ENCODE assay signal across 1 cellular context in the genomic region with DNA sequence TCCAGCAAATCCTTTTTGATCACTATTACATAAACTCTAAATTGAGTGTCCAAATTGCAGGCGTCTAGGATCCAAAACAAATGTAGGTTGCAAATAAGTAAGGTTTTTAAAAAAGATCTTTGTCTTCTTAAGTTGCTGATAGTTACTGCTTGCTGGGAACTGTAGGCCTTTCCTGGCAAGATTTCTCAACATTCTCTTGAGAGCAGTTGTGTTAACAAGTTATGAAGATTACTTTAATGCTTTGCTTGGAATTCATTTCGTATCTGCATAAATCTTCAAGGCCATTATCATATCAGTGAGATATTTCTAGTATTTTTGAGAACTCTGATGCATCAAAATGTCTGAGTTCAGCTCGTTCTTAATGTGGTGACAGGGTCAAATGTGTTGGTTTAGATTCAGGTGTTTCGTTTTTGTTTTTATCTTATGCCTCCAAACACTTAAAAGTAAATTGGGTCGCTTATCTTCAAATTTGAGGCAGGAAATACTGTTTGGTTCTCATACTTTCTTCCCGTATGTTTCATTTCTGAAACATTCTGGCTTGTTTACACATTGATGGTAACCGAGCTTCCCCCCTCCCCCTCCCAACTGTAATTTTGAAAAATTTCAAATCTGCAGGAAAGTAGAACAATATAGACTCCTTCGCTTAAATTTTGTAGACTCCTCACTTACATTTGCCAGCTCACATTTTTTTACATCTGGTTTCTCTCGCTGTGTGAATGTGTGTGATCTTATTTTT.
TF ChIP-seq lines count a peak whose summit lies in the region.

No MANE protein-coding gene starts in this region.

TF ChIP-seq in H1, 55 proteins besides CTCF, POLR2A, EP300 and RAD21:
- TF ChIP-seq GTF2F1 (IDR thresholded peaks at IDR 0.05; ENCODE audit: borderline replicate concordance, low read depth, low read length): no peak
- TF ChIP-seq TCF12 (IDR thresholded peaks at IDR 0.05; ENCODE audit: low read depth, low read length): no peak
- TF ChIP-seq CREB1 (IDR thresholded peaks at IDR 0.05): no peak
- TF ChIP-seq RBBP5 (IDR thresholded peaks at IDR 0.05; ENCODE audit: borderline replicate concordance, low read depth, low read length): no peak
- TF ChIP-seq KDM1A (IDR thresholded peaks at IDR 0.05; ENCODE audit: borderline replicate concordance, low read length): no peak
- no peak for TF ChIP-seq SUZ12 (IDR thresholded peaks at IDR 0.05; ENCODE audit: low read length)
- no peak for TF ChIP-seq MAX (IDR thresholded peaks at IDR 0.05)
- no peak for TF ChIP-seq SIRT6 (IDR thresholded peaks at IDR 0.05; ENCODE audit: low read length)
- no peak for TF ChIP-seq SP1 (IDR thresholded peaks at IDR 0.05; ENCODE audit: low read depth, low read length)
- TF ChIP-seq SIN3A (conservative IDR thresholded peaks at IDR 0.05 in 1 of 2, IDR thresholded peaks at IDR 0.05 in 1 of 2; ENCODE audit: low read depth in 1 of 2, low read length in 2 of 2): no peak
- TF ChIP-seq CBX5 (IDR thresholded peaks at IDR 0.05; ENCODE audit: low read depth, low read length): no peak
- TF ChIP-seq, protein P1, sequence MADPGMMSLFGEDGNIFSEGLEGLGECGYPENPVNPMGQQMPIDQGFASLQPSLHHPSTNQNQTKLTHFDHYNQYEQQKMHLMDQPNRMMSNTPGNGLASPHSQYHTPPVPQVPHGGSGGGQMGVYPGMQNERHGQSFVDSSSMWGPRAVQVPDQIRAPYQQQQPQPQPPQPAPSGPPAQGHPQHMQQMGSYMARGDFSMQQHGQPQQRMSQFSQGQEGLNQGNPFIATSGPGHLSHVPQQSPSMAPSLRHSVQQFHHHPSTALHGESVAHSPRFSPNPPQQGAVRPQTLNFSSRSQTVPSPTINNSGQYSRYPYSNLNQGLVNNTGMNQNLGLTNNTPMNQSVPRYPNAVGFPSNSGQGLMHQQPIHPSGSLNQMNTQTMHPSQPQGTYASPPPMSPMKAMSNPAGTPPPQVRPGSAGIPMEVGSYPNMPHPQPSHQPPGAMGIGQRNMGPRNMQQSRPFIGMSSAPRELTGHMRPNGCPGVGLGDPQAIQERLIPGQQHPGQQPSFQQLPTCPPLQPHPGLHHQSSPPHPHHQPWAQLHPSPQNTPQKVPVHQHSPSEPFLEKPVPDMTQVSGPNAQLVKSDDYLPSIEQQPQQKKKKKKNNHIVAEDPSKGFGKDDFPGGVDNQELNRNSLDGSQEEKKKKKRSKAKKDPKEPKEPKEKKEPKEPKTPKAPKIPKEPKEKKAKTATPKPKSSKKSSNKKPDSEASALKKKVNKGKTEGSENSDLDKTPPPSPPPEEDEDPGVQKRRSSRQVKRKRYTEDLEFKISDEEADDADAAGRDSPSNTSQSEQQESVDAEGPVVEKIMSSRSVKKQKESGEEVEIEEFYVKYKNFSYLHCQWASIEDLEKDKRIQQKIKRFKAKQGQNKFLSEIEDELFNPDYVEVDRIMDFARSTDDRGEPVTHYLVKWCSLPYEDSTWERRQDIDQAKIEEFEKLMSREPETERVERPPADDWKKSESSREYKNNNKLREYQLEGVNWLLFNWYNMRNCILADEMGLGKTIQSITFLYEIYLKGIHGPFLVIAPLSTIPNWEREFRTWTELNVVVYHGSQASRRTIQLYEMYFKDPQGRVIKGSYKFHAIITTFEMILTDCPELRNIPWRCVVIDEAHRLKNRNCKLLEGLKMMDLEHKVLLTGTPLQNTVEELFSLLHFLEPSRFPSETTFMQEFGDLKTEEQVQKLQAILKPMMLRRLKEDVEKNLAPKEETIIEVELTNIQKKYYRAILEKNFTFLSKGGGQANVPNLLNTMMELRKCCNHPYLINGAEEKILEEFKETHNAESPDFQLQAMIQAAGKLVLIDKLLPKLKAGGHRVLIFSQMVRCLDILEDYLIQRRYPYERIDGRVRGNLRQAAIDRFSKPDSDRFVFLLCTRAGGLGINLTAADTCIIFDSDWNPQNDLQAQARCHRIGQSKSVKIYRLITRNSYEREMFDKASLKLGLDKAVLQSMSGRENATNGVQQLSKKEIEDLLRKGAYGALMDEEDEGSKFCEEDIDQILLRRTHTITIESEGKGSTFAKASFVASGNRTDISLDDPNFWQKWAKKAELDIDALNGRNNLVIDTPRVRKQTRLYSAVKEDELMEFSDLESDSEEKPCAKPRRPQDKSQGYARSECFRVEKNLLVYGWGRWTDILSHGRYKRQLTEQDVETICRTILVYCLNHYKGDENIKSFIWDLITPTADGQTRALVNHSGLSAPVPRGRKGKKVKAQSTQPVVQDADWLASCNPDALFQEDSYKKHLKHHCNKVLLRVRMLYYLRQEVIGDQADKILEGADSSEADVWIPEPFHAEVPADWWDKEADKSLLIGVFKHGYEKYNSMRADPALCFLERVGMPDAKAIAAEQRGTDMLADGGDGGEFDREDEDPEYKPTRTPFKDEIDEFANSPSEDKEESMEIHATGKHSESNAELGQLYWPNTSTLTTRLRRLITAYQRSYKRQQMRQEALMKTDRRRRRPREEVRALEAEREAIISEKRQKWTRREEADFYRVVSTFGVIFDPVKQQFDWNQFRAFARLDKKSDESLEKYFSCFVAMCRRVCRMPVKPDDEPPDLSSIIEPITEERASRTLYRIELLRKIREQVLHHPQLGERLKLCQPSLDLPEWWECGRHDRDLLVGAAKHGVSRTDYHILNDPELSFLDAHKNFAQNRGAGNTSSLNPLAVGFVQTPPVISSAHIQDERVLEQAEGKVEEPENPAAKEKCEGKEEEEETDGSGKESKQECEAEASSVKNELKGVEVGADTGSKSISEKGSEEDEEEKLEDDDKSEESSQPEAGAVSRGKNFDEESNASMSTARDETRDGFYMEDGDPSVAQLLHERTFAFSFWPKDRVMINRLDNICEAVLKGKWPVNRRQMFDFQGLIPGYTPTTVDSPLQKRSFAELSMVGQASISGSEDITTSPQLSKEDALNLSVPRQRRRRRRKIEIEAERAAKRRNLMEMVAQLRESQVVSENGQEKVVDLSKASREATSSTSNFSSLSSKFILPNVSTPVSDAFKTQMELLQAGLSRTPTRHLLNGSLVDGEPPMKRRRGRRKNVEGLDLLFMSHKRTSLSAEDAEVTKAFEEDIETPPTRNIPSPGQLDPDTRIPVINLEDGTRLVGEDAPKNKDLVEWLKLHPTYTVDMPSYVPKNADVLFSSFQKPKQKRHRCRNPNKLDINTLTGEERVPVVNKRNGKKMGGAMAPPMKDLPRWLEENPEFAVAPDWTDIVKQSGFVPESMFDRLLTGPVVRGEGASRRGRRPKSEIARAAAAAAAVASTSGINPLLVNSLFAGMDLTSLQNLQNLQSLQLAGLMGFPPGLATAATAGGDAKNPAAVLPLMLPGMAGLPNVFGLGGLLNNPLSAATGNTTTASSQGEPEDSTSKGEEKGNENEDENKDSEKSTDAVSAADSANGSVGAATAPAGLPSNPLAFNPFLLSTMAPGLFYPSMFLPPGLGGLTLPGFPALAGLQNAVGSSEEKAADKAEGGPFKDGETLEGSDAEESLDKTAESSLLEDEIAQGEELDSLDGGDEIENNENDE (IDR thresholded peaks at IDR 0.05; ENCODE audit: insufficient replicate concordance, low read length): no peak
- no peak for TF ChIP-seq CHD1 (IDR thresholded peaks at IDR 0.05; ENCODE audit: low read depth, low read length)
- no peak for TF ChIP-seq CHD2 (IDR thresholded peaks at IDR 0.05; ENCODE audit: low read length)
- no peak for TF ChIP-seq PHF8 (conservative IDR thresholded peaks at IDR 0.05; ENCODE audit: low read depth, low read length)
- no peak for TF ChIP-seq EZH2 (IDR thresholded peaks at IDR 0.05; ENCODE audit: low read depth, low read length, severe bottlenecking)
- TF ChIP-seq JUN (IDR thresholded peaks at IDR 0.05; ENCODE audit: low read depth, low read length): no peak
TF ChIP-seq in H1: peak in this region for 0.
